ENCODE assay signal across 12 cellular contexts in the genomic region with DNA sequence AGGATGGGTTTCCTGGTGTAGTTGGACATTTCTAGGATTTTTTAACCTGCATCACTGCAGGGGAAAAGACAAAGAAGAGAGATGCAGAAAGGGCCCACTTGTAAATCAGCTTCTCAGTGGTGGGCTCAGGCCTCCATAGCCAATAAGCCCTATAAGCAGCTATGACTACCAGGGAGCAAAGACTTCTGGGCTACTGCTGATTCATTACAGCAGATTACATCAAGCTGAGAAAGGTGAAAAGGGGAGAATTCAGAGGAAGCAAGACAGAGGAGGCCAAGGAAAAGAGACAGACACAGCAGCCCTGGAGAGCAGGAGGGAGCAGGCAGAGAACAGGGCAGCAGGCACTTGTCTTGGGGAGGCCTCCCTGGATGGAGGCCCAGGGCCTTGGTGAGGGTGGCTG.
"Had no signal": no experiment of that assay in that cellular context is flagged by ENCODE, and none has a peak within 500 bp of the region (broad histone marks: within the 10 kb centered on the region; RNA-seq: fewer than 3 reads in every experiment).

No MANE protein-coding gene starts in this region.

- DNase-seq: activated B cell treated with CpG ODN at 0.5 μM for 24 hours; activated CD4-positive, alpha-beta T cell treated with anti-CD3 and anti-CD28 coated beads, Interleukin-2, amount 10 ng/mL, durations not matched to agents 7 days and 5 days; central memory CD4-positive, alpha-beta T cell; endodermal cell; erythroblast; glutamatergic neuron; immature natural killer cell; naive B cell; retina had no signal

- H3K4me1 ChIP-seq: tibial nerve, vagina had no signal

- H3K4me3 ChIP-seq: lung, tibial nerve, vagina had no signal

- H3K27ac ChIP-seq: tibial nerve, vagina had no signal

- H3K27me3 ChIP-seq: tibial nerve, vagina had no signal

- H3K9me3 ChIP-seq: tibial nerve, vagina had no signal

- H3K36me3 ChIP-seq: tibial nerve, vagina had no signal
